Comparison of ENCODE assay signal across 1 cellular context in the genomic region with DNA sequence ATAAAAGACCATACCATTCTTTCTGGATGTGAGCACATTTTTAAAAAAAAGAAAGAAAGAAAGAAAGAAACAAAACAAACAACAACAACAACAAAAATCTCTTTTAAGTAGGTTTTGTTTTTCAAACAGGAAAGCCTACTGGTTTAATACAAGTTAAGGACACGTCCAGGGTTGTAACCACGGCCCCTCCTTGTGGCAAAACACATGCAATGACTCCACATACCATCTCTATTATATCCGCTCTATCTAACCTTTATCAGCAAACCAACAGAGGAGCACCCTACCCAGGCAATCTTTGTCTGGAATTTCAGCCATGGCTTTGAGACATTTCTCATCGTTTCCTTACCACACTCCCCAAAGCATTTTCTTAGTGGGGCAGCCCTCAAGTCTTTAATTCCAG.
TF ChIP-seq lines count a peak whose summit lies in the region.

No MANE protein-coding gene starts in this region.

TF ChIP-seq in WTC11, 78 proteins besides CTCF, POLR2A, EP300 and RAD21 (continued from another document):
- TF ChIP-seq, protein P1, sequence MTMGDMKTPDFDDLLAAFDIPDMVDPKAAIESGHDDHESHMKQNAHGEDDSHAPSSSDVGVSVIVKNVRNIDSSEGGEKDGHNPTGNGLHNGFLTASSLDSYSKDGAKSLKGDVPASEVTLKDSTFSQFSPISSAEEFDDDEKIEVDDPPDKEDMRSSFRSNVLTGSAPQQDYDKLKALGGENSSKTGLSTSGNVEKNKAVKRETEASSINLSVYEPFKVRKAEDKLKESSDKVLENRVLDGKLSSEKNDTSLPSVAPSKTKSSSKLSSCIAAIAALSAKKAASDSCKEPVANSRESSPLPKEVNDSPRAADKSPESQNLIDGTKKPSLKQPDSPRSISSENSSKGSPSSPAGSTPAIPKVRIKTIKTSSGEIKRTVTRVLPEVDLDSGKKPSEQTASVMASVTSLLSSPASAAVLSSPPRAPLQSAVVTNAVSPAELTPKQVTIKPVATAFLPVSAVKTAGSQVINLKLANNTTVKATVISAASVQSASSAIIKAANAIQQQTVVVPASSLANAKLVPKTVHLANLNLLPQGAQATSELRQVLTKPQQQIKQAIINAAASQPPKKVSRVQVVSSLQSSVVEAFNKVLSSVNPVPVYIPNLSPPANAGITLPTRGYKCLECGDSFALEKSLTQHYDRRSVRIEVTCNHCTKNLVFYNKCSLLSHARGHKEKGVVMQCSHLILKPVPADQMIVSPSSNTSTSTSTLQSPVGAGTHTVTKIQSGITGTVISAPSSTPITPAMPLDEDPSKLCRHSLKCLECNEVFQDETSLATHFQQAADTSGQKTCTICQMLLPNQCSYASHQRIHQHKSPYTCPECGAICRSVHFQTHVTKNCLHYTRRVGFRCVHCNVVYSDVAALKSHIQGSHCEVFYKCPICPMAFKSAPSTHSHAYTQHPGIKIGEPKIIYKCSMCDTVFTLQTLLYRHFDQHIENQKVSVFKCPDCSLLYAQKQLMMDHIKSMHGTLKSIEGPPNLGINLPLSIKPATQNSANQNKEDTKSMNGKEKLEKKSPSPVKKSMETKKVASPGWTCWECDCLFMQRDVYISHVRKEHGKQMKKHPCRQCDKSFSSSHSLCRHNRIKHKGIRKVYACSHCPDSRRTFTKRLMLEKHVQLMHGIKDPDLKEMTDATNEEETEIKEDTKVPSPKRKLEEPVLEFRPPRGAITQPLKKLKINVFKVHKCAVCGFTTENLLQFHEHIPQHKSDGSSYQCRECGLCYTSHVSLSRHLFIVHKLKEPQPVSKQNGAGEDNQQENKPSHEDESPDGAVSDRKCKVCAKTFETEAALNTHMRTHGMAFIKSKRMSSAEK (CRISPR knock-in tag; IDR thresholded peaks at IDR 0.05; ENCODE audit: borderline replicate concordance) = no peak
- TF ChIP-seq, protein P2, sequence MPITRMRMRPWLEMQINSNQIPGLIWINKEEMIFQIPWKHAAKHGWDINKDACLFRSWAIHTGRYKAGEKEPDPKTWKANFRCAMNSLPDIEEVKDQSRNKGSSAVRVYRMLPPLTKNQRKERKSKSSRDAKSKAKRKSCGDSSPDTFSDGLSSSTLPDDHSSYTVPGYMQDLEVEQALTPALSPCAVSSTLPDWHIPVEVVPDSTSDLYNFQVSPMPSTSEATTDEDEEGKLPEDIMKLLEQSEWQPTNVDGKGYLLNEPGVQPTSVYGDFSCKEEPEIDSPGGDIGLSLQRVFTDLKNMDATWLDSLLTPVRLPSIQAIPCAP (CRISPR knock-in tag; IDR thresholded peaks at IDR 0.05) = no peak
- TF ChIP-seq, protein P3, sequence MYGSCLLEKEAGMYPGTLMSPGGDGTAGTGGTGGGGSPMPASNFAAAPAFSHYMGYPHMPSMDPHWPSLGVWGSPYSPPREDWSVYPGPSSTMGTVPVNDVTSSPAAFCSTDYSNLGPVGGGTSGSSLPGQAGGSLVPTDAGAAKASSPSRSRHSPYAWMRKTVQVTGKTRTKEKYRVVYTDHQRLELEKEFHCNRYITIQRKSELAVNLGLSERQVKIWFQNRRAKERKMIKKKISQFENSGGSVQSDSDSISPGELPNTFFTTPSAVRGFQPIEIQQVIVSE (CRISPR knock-in tag; IDR thresholded peaks at IDR 0.05; ENCODE audit: borderline replicate concordance) = no peak
- TF ChIP-seq ELF4 (CRISPR knock-in tag; IDR thresholded peaks at IDR 0.05; ENCODE audit: low read depth) (no peak), CBFB (CRISPR knock-in tag; IDR thresholded peaks at IDR 0.05; ENCODE audit: low read depth) (no peak), PRRX2 (CRISPR knock-in tag; IDR thresholded peaks at IDR 0.05) (no peak), NR3C1 (CRISPR knock-in tag; conservative IDR thresholded peaks at IDR 0.05; ENCODE audit: low read depth) (no peak), NR1H2 (CRISPR knock-in tag; IDR thresholded peaks at IDR 0.05) (no peak), KAT7 (CRISPR knock-in tag; IDR thresholded peaks at IDR 0.05; ENCODE audit: borderline replicate concordance) (no peak)
- TF ChIP-seq, protein P4, sequence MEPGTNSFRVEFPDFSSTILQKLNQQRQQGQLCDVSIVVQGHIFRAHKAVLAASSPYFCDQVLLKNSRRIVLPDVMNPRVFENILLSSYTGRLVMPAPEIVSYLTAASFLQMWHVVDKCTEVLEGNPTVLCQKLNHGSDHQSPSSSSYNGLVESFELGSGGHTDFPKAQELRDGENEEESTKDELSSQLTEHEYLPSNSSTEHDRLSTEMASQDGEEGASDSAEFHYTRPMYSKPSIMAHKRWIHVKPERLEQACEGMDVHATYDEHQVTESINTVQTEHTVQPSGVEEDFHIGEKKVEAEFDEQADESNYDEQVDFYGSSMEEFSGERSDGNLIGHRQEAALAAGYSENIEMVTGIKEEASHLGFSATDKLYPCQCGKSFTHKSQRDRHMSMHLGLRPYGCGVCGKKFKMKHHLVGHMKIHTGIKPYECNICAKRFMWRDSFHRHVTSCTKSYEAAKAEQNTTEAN (CRISPR knock-in tag; IDR thresholded peaks at IDR 0.05) = no peak
